8 cellular contexts compared by ENCODE assay signal in the genomic region with DNA sequence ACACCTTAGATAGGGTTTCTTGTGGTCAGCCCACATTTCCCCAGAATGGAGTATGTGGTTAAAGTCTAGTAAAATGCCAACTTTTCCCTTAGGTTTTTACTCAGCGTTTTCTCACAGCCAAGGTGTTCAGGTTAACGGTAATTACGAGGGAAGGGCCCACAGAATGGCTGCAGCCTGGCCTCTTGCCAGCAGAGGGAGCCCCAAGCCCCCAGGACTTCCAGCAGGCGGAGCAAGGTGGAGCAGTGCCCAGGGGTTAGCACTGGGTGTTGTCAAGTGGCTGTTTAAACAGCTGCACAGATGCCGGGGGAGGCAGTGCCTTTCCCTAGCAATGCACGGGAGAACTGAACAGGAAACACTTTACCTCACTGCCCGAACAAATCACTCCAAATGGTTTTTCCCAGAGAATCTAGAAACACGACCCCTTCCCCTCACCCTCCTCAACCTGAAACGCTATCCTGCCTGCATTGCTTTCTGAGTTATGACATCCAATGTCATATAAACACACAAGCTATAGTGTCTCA. TPM values are rescaled to one million over a fixed set of nuclear protein-coding genes. Genes with fewer than 3 reads are reported as not detected.
DNase-seq lines count a peak whose midpoint lies in the region; ATAC-seq, FAIRE-seq and TF ChIP-seq lines count a peak whose summit lies in the region.

No MANE protein-coding gene starts in this region.

- peaks cover 4% of the 10 kb centered on the region for H4K20me1 ChIP-seq in keratinocyte (ENCODE audit: control insufficient read depth, extremely low read depth, insufficient read depth, low read length)

- H3K4me2 ChIP-seq in keratinocyte (ENCODE audit: control insufficient read depth, extremely low read depth, insufficient read depth, low read depth, low read length): no peak overlapping the region

- no peaks in the 10 kb centered on the region for H3K9me1 ChIP-seq in keratinocyte (ENCODE audit: control insufficient read depth, extremely low read depth, insufficient read depth, low read length)

- FAIRE-seq in D721Med (lab: Jason Lieb, UNC): no peak
- peak; percentile 20 for FAIRE-seq in keratinocyte (lab: Jason Lieb, UNC)

- no peak overlapping the region for H2AFZ ChIP-seq in keratinocyte (ENCODE audit: control insufficient read depth, low read length)

- DNase-seq in D721Med (ENCODE audit: insufficient read length, low spot score) (peak; percentile 78), NCI-H2171 treated with DMSO at 0.1 percent for 48 hours (lab: John Stamatoyannopoulos, UW) (peak; percentile 84), brain pericyte (ENCODE audit: low read depth, low spot score) (peak; percentile 47), keratinocyte (ENCODE audit: low read depth, low spot score) (peak; percentile 17), cortex of kidney (lab: John Stamatoyannopoulos, UW) (no peak)
- peak; percentile 79 to 83 for DNase-seq in stimulated activated CD4-positive, alpha-beta T cell treated with anti-CD3 and anti-CD28 coated beads, Interleukin-1b, Interleukin-23, amount 100 ng/mL, for 4 hours (ENCODE audit: low read depth in 2 of 2)

- no peaks in the 10 kb centered on the region for H3K27me3 ChIP-seq in keratinocyte (ENCODE audit: control insufficient read depth, extremely low read depth, insufficient read depth, low read length)

- dilution Hi-C loops in keratinocyte (cut with MboI; ENCODE audit: extremely low pct_ligation_motif_present, low sequenced_read_pairs): no loop called here

- H3K4me3 ChIP-seq in WI38 (ENCODE audit: low read depth, low read length): no peak overlapping the region
- no peak overlapping the region for H3K4me3 ChIP-seq in keratinocyte (ENCODE audit: control insufficient read depth in 2 of 3, extremely low read depth in 1 of 3, insufficient read depth in 2 of 3, low read depth in 1 of 3, low read length in 3 of 3)

- no peak overlapping the region for H3K27ac ChIP-seq in keratinocyte (ENCODE audit: control insufficient read depth, insufficient read depth, low read length)

- peak; percentile 76 for TF ChIP-seq CTCF in D721Med (IDR thresholded peaks at IDR 0.05; ENCODE audit: insufficient read depth, missing control alignments)
- TF ChIP-seq CTCF in WI38 (IDR thresholded peaks at IDR 0.05; ENCODE audit: low read depth, low read length): peak; percentile 69
- peak; percentile 74 to 89 (median 82) for TF ChIP-seq CTCF in keratinocyte (optimal IDR thresholded peaks at IDR 0.05 in 1 of 3, IDR thresholded peaks at IDR 0.05 in 1 of 3, conservative IDR thresholded peaks at IDR 0.05 in 1 of 3; ENCODE audit: extremely low read depth in 1 of 3, insufficient read depth in 2 of 3, low read length in 3 of 3)

- no peaks in the 10 kb centered on the region for H3K9me3 ChIP-seq in keratinocyte (ENCODE audit: control insufficient read depth, low read depth, low read length)

- ATAC-seq in HG02588 (IDR thresholded peaks at IDR 0.05; ENCODE audit: unreplicated experiment): peak; percentile 72

- peaks cover 44 to 77% of the 10 kb centered on the region in 2 experiments for H3K36me3 ChIP-seq in keratinocyte (ENCODE audit: control insufficient read depth in 2 of 2, extremely low read depth in 1 of 2, insufficient read depth in 2 of 2, low read length in 2 of 2)

- no peaks in the 10 kb centered on the region for H3K4me1 ChIP-seq in keratinocyte (ENCODE audit: control insufficient read depth, extremely low read depth, insufficient read depth, low read length)

- no peak overlapping the region for H3K9ac ChIP-seq in keratinocyte (ENCODE audit: control insufficient read depth, extremely low read depth, insufficient read depth, low read length)

- peaks cover 11% of the 10 kb centered on the region for H3K79me2 ChIP-seq in keratinocyte (ENCODE audit: control insufficient read depth, insufficient read depth, low read length)

RNA-seq across cellular contexts. Expression of a gene that starts 6.6 kb away (rescaled TPM):
- polyA plus RNA-seq in keratinocyte: 286 to 500 TPM (median 395 TPM) in 3 replicates
- polyA plus RNA-seq in keratinocyte (2011; ENCODE audit: low read depth): 64.7 TPM
- polyA plus RNA-seq in keratinocyte (2011; cell fraction: cytosol; rRNA removed): 292 and 405 TPM in 2 replicates
- 226 and 261 TPM in 2 replicates for polyA plus RNA-seq in keratinocyte (2011; cell fraction: nucleus; rRNA removed)
- polyA plus RNA-seq in keratinocyte (2012; ENCODE audit: low replicate concordance): 214 and 335 TPM in 2 replicates
- polyA minus RNA-seq in keratinocyte: 298 to 579 TPM (median 485 TPM) in 3 replicates
- polyA minus RNA-seq in keratinocyte (2011; cell fraction: cytosol; rRNA and poly(A)+ RNA removed): 149 TPM
- 51.4 and 112 TPM in 2 replicates for polyA minus RNA-seq in keratinocyte (2011; cell fraction: nucleus; rRNA and poly(A)+ RNA removed)

RNA-seq across cellular contexts. Expression of a gene that starts 46.0 kb away (rescaled TPM):
- 5.1 to 8.9 TPM (median 8.5 TPM) in 3 replicates for polyA plus RNA-seq in keratinocyte
- polyA plus RNA-seq in keratinocyte (2011; ENCODE audit: low read depth): 3.9 TPM
- 3.6 and 4.8 TPM in 2 replicates for polyA plus RNA-seq in keratinocyte (2011; cell fraction: cytosol; rRNA removed)
- polyA plus RNA-seq in keratinocyte (2011; cell fraction: nucleus; rRNA removed): 12.3 and 12.9 TPM in 2 replicates
- polyA plus RNA-seq in keratinocyte (2012; ENCODE audit: low replicate concordance): 4.7 and 5.8 TPM in 2 replicates
- polyA minus RNA-seq in keratinocyte: 12.7 to 19.0 TPM (median 12.9 TPM) in 3 replicates
- polyA minus RNA-seq in keratinocyte (2011; cell fraction: cytosol; rRNA and poly(A)+ RNA removed): 9.4 TPM
- polyA minus RNA-seq in keratinocyte (2011; cell fraction: nucleus; rRNA and poly(A)+ RNA removed): 11.8 and 22.0 TPM in 2 replicates
